Comparison of ENCODE assay signal across 8 cellular contexts in genomic region chr3:43621974-43622739, GRCh38. TPM values are rescaled to one million over a fixed set of nuclear protein-coding genes. Genes with fewer than 3 reads are reported as not detected.
DNase-seq lines count a peak whose midpoint lies in the region; ATAC-seq, FAIRE-seq and TF ChIP-seq lines count a peak whose summit lies in the region.

TSS of gene ANO10 (minus strand) at chr3:43622011. CDS start at chr3:43605852, 16,159 bp downstream.

- H3K4me1 Mint-ChIP-seq in T-cell, result peaks cover 18 to 23% (median 19%) of the 10 kb centered on the region in 3 donors

- H3K36me3 ChIP-seq in adrenal gland (replicated peaks in 1 of 2) (no peaks in the 10 kb centered on the region), parathyroid adenoma (ENCODE audit: control insufficient read depth, insufficient read depth, low read length) (no peaks in the 10 kb centered on the region), tibial artery (no peaks in the 10 kb centered on the region)

- H2AFZ ChIP-seq in parathyroid adenoma, result peak within 1 kb of the TSS; percentile 95

- no peaks in the 10 kb centered on the region for H3K36me3 Mint-ChIP-seq in T-cell

- peaks cover 0 to 1% of the 10 kb centered on the region in 2 donors for H3K27me3 Mint-ChIP-seq in T-cell

- peak within 1 kb of the TSS; percentile 58 to 83 for H3K27ac Mint-ChIP-seq in T-cell

- peak within 1 kb of the TSS in 4 of 5 donors; percentile 16 to 83 (median 78) for H3K27ac ChIP-seq in adrenal gland
- H3K27ac ChIP-seq in parathyroid adenoma, result peak within 1 kb of the TSS; percentile 85
- H3K27ac ChIP-seq in tibial artery, result peak within 1 kb of the TSS; percentile 84 to 97

- DNase-seq in GM12892 (ENCODE audit: insufficient read length) (peak; percentile 75), NCI-H1436 treated with DMSO at 0.1 percent for 48 hours (lab: John Stamatoyannopoulos, UW) (peak; percentile 75), T-cell (peak; percentile 75 to 95 (median 89)), adrenal gland (peak; percentile 99 to 100 (median 99)), cardiac septum (ENCODE audit: low spot score) (peak; percentile 100), tibial artery (peak; percentile 99)

- peak within 1 kb of the TSS; percentile 84 to 92 (median 87) for H3K4me3 Mint-ChIP-seq in T-cell

- CTCF ChIA-PET in T-cell (lab: Charles Lee), result interaction anchor here in 1 of 2 donors (0.5 to 0.6 kb wide), 2 partner anchors 398 to 777 kb away, joined by 3 to 5 read pairs; no protein-coding TSS in a partner anchor

- H3K27me3 ChIP-seq in adrenal gland (no peaks in the 10 kb centered on the region), parathyroid adenoma (ENCODE audit: control insufficient read depth, insufficient read depth, low read length) (no peaks in the 10 kb centered on the region), tibial artery (no peaks in the 10 kb centered on the region)

- peak; percentile 97 for ATAC-seq in HG02840 (IDR thresholded peaks at IDR 0.05; ENCODE audit: low FRiP score, unreplicated experiment)
- peak; percentile 93 to 97 (median 96) for ATAC-seq in T-cell (replicated peaks in 1 of 4)

- no peaks in the 10 kb centered on the region for H3K9me3 Mint-ChIP-seq in T-cell

- H3K79me2 ChIP-seq in parathyroid adenoma, result no peaks in the 10 kb centered on the region

- H3K9ac ChIP-seq in parathyroid adenoma, result peak within 1 kb of the TSS; percentile 71

- H3K4me1 ChIP-seq in adrenal gland (replicated peaks in 1 of 2) (peaks cover 0 to 10% of the 10 kb centered on the region in 2 donors), parathyroid adenoma (peaks cover 4% of the 10 kb centered on the region), tibial artery (peaks cover 0 to 26% (median 13%) of the 10 kb centered on the region in 4 donors)

- POLR2A ChIA-PET in T-cell (lab: Charles Lee), result interaction anchor here (0.6 to 0.7 kb wide), 2 partner anchors 17 to 332 kb away, joined by 3 to 5 read pairs; no protein-coding TSS in a partner anchor

- TF ChIP-seq CTCF in adrenal gland (IDR thresholded peaks at IDR 0.05) (no peak), parathyroid adenoma (IDR thresholded peaks at IDR 0.05) (no peak), tibial artery (IDR thresholded peaks at IDR 0.05) (no peak)

- TF ChIP-seq POLR2A in GM12892 (IDR thresholded peaks at IDR 0.05; ENCODE audit: low read depth, low read length) (0 out of 2 replicates have a peak, but pooled peaks have one; percentile 34), adrenal gland (IDR thresholded peaks at IDR 0.05) (peak in 1 of 2 donors; percentile 66)

- H3K4me3 ChIP-seq in adrenal gland, result peak within 1 kb of the TSS; percentile 83 to 99 (median 94)
- H3K4me3 ChIP-seq in parathyroid adenoma (ENCODE audit: low read depth, low read length), result peak within 1 kb of the TSS; percentile 81
- peak within 1 kb of the TSS; percentile 72 to 97 for H3K4me3 ChIP-seq in tibial artery

- WGBS in adrenal gland, 4 donors, result 0 to 1% (median 1%) methylated on average over 10 to 53 of the region's 53 CpGs

- peak within 1 kb of the TSS; percentile 92 for H3K4me2 ChIP-seq in parathyroid adenoma (ENCODE audit: low read length)

- H3K9me3 ChIP-seq in adrenal gland (replicated peaks in 1 of 3) (no peaks in the 10 kb centered on the region), parathyroid adenoma (ENCODE audit: control insufficient read depth, low read length) (no peaks in the 10 kb centered on the region), tibial artery (no peaks in the 10 kb centered on the region)

- intact Hi-C loops in adrenal gland (cut with DNase I), result loop anchor here in 1 of 2 donors (10.0 kb wide), 1 partner anchor 73 kb away; the partner anchor contains the start of gene ABHD5
- intact Hi-C loops in cardiac septum (cut with DNase I), result loop anchor here (2.0 to 5.0 kb wide), 2 partner anchors 69 to 145 kb away; partner anchors contain the start of gene ABHD5
- intact Hi-C loops in tibial artery (cut with DNase I; ENCODE audit: low total_unique reads), result loop anchor here (5.0 kb wide), 1 partner anchor 70 kb away; the partner anchor contains the start of gene ABHD5

- FAIRE-seq in GM12892 (lab: Jason Lieb, UNC), result peak; percentile 93

RNA-seq across cellular contexts. Expression of gene ANO10, which starts in this region (rescaled TPM):
- 3.1 TPM for polyA plus RNA-seq in GM12892 (2012; ENCODE audit: missing spikeins)
- 10 to 100 TPM in 2 of 5 donors, 1 to 10 TPM in 3; 8.4 to 12.3 (median 9.4) TPM for total RNA-seq in T-cell
- total RNA-seq in adrenal gland, result 10 to 100 TPM; 15.6 to 32.9 (median 24.1) TPM
- polyA plus RNA-seq in adrenal gland, result 10 to 100 TPM; 10.7 to 34.8 (median 20.5) TPM
- 15.3 TPM for total RNA-seq in cardiac septum

Comparison
In these comparisons a context has a peak if more than half of its experiments do, and no peak if none do; other contexts are left out.
1. Peak in every context shown above with its lines: DNase-seq, ATAC-seq, H3K4me3 ChIP-seq and H3K27ac ChIP-seq.